11 cellular contexts compared by ENCODE assay signal in genomic region chr21:42235593-42235992, GRCh38. TPM values are rescaled to one million over a fixed set of nuclear protein-coding genes. Genes with fewer than 3 reads are reported as not detected.
A peak's percentile ranks its signal among the peaks of the same experiment; 100 is the strongest.
DNase-seq lines count a peak whose midpoint lies in the region; ATAC-seq and TF ChIP-seq lines count a peak whose summit lies in the region.
"Had no signal": no experiment of that assay in that cellular context is flagged by ENCODE, and none has a peak within 500 bp of the region (broad histone marks: within the 10 kb centered on the region; RNA-seq: fewer than 3 reads in every experiment).

No MANE protein-coding gene starts in this region.

- H3K4me3 ChIP-seq in NT2/D1 (ENCODE audit: insufficient read length, low read depth): peak overlapping the region; percentile 40
- H3K4me3 ChIP-seq in coronary artery: peak overlapping the region; percentile 82
- peak overlapping the region; percentile 67 for H3K4me3 ChIP-seq in neural cell (ENCODE audit: low read length)

- H3K27ac ChIP-seq in C4-2B: peak overlapping the region; percentile 83
- H3K27ac ChIP-seq in coronary artery: peak overlapping the region in 1 of 2 donors; percentile 88
- peak overlapping the region; percentile 77 for H3K27ac ChIP-seq in neural cell (ENCODE audit: low read length)

- H3K4me2 ChIP-seq in neural cell (ENCODE audit: low read length): peak overlapping the region; percentile 48

- no peak for TF ChIP-seq CTCF in C4-2B (conservative IDR thresholded peaks at IDR 0.05)
- no peak for TF ChIP-seq CTCF in coronary artery (IDR thresholded peaks at IDR 0.05)
- TF ChIP-seq CTCF in neural cell (IDR thresholded peaks at IDR 0.05; ENCODE audit: poor library complexity, severe bottlenecking): no peak

- peaks cover 53% of the 10 kb centered on the region for H3K27me3 ChIP-seq in NT2/D1 (ENCODE audit: insufficient read depth, insufficient read length)
- H3K27me3 ChIP-seq in neural cell (ENCODE audit: insufficient read depth, low read depth, low read length): no peaks in the 10 kb centered on the region

- ATAC-seq in GM19397 (IDR thresholded peaks at IDR 0.05; ENCODE audit: unreplicated experiment): no peak

- TF ChIP-seq RAD21 in neural cell (conservative IDR thresholded peaks at IDR 0.05): no peak

- DNase-seq in NT2/D1 (ENCODE audit: low read depth, low spot score) (no peak), coronary artery (ENCODE audit: low spot score) (no peak), SIG-M5 (lab: John Stamatoyannopoulos, UW) (no peak), SHP77 treated with DMSO at 0.1 percent for 48 hours (lab: John Stamatoyannopoulos, UW) (no peak), HCEC 1CT (no peak)
- DNase-seq: NCI-H446, retina had no signal

- no peaks in the 10 kb centered on the region for H3F3A ChIP-seq in neural cell (ENCODE audit: insufficient read depth, low read length, poor library complexity, severe bottlenecking)

- H3K9me2 ChIP-seq in neural cell (ENCODE audit: insufficient read depth, low read length): no peaks in the 10 kb centered on the region

- no peaks in the 10 kb centered on the region for H4K20me1 ChIP-seq in neural cell (ENCODE audit: insufficient read depth)

- H3K36me3 ChIP-seq in NT2/D1 (ENCODE audit: insufficient read depth, insufficient read length, low read length) (no peaks in the 10 kb centered on the region), neural cell (ENCODE audit: insufficient read depth, low read length) (no peaks in the 10 kb centered on the region)
- H3K36me3 ChIP-seq: WERI-Rb-1 had no signal

- H3K9ac ChIP-seq in NT2/D1 (ENCODE audit: insufficient read length, low read depth): no peak overlapping the region
- peak overlapping the region; percentile 74 for H3K9ac ChIP-seq in neural cell (ENCODE audit: low read length)

- H2AFZ ChIP-seq in neural cell (ENCODE audit: low read depth, low read length): no peak overlapping the region

- no peaks in the 10 kb centered on the region for H3K9me3 ChIP-seq in NT2/D1 (ENCODE audit: insufficient read depth, low read length)
- H3K9me3 ChIP-seq in neural cell (ENCODE audit: low read length): no peaks in the 10 kb centered on the region

- H3K4me1 ChIP-seq in NT2/D1 (ENCODE audit: insufficient read depth, insufficient read length): peaks cover 8% of the 10 kb centered on the region

- H3K79me2 ChIP-seq in neural cell (replicated peaks; ENCODE audit: insufficient read depth, low read length): peaks cover 16% of the 10 kb centered on the region

- no peak for TF ChIP-seq EP300 in neural cell (conservative IDR thresholded peaks at IDR 0.05; ENCODE audit: poor library complexity, severe bottlenecking)

TF ChIP-seq in neural cell, 6 proteins besides CTCF, POLR2A, EP300 and RAD21:
- TF ChIP-seq EZH2 (IDR thresholded peaks at IDR 0.05; ENCODE audit: borderline replicate concordance, insufficient read depth, low read length, poor library complexity, severe bottlenecking) (no peak), MXI1 (conservative IDR thresholded peaks at IDR 0.05; ENCODE audit: poor library complexity, severe bottlenecking) (no peak), POLR2AphosphoS5 (IDR thresholded peaks at IDR 0.05) (no peak), REST (IDR thresholded peaks at IDR 0.05; ENCODE audit: borderline replicate concordance) (no peak), SMC3 (conservative IDR thresholded peaks at IDR 0.05; ENCODE audit: poor library complexity) (no peak), TAF1 (IDR thresholded peaks at IDR 0.05; ENCODE audit: low read depth) (no peak)

RNA-seq across cellular contexts. Expression of gene ABCG1, which starts 16.7 kb away (rescaled TPM):
- 14.2 and 17.1 TPM in 2 replicates for polyA plus RNA-seq in neural cell
- 33.4 and 38.4 TPM in 2 replicates for polyA minus RNA-seq in neural cell
